ENCODE assay signal across 1 cellular context in the genomic region with DNA sequence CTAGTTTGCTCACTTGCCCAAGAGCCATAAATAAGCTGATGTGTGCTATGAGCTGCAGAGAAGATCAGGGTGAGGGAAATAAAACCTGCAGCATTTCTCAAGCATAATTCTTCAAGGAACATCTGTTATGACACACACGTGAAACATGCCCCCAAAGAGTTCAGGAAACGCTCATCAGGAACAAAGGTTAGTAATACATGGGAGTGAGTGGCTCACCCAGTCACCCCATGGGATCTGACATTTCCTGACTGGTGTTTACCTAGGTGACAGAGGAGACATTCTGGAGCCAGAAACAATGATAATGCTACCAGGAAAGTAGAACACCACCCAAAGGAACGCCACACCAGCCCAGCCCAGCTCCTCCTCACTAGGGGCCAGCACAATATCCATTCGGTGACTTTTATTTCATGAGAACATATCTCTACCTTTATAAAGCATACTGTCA.
TF ChIP-seq lines count a peak whose summit lies in the region.

No MANE protein-coding gene starts in this region.

TF ChIP-seq in HepG2, 621 proteins besides CTCF, POLR2A, EP300 and RAD21 (continued from another document):
- TF ChIP-seq RXRB (CRISPR knock-in tag; IDR thresholded peaks at IDR 0.05; ENCODE audit: borderline replicate concordance): peak; percentile 86; the same call in 1 of the 2 replicates
- TF ChIP-seq POGK (CRISPR knock-in tag; conservative IDR thresholded peaks at IDR 0.05): no peak
- peak; percentile 49; the same call in 1 of the 2 replicates for TF ChIP-seq TBX2 (CRISPR knock-in tag; IDR thresholded peaks at IDR 0.05; ENCODE audit: borderline replicate concordance)
- no peak for TF ChIP-seq ZC3H13 (CRISPR knock-in tag; IDR thresholded peaks at IDR 0.05)
- TF ChIP-seq ZNF720 (CRISPR knock-in tag; IDR thresholded peaks at IDR 0.05): no peak
- TF ChIP-seq ZBTB39 (CRISPR knock-in tag; IDR thresholded peaks at IDR 0.05): no peak
- TF ChIP-seq, protein P1, sequence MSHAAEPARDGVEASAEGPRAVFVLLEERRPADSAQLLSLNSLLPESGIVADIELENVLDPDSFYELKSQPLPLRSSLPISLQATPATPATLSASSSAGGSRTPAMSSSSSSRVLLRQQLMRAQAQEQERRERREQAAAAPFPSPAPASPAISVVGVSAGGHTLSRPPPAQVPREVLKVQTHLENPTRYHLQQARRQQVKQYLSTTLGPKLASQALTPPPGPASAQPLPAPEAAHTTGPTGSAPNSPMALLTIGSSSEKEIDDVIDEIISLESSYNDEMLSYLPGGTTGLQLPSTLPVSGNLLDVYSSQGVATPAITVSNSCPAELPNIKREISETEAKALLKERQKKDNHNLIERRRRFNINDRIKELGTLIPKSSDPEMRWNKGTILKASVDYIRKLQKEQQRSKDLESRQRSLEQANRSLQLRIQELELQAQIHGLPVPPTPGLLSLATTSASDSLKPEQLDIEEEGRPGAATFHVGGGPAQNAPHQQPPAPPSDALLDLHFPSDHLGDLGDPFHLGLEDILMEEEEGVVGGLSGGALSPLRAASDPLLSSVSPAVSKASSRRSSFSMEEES (CRISPR knock-in tag; IDR thresholded peaks at IDR 0.05): peak; percentile 74
- no peak for TF ChIP-seq ERF (CRISPR knock-in tag; IDR thresholded peaks at IDR 0.05)
- 0 out of 2 replicates have a peak, but pooled peaks have one; percentile 43 for TF ChIP-seq CBX5 (CRISPR knock-in tag; IDR thresholded peaks at IDR 0.05; ENCODE audit: borderline replicate concordance)
- TF ChIP-seq TRIM24 (CRISPR knock-in tag; IDR thresholded peaks at IDR 0.05): 0 out of 2 replicates have a peak, but pooled peaks have one; percentile 49
- TF ChIP-seq HOXA9 (CRISPR knock-in tag; IDR thresholded peaks at IDR 0.05; ENCODE audit: borderline replicate concordance): no peak
- 0 out of 4 replicates have a peak, but pooled peaks of 1 of the 2 experiments have one; percentile 23 for TF ChIP-seq KLF16 (CRISPR knock-in tag; IDR thresholded peaks at IDR 0.05)
- peak; percentile 57; the same call in 1 of the 2 replicates for TF ChIP-seq ZNF792 (CRISPR knock-in tag; IDR thresholded peaks at IDR 0.05)
- TF ChIP-seq PRDM4 (CRISPR knock-in tag; IDR thresholded peaks at IDR 0.05; ENCODE audit: borderline replicate concordance): no peak
- no peak for TF ChIP-seq GATAD1 (CRISPR knock-in tag; IDR thresholded peaks at IDR 0.05)
- peak; percentile 33; the same call in 1 of the 2 replicates for TF ChIP-seq YEATS4 (CRISPR knock-in tag; IDR thresholded peaks at IDR 0.05; ENCODE audit: borderline replicate concordance)
- TF ChIP-seq NFKBIZ (CRISPR knock-in tag; IDR thresholded peaks at IDR 0.05): no peak; the same call in 1 of the 2 replicates
- TF ChIP-seq FOXC1 (CRISPR knock-in tag; IDR thresholded peaks at IDR 0.05; ENCODE audit: borderline replicate concordance): no peak
- TF ChIP-seq ZBTB37 (CRISPR knock-in tag; IDR thresholded peaks at IDR 0.05): peak; percentile 89; the same call in 1 of the 2 replicates
- TF ChIP-seq SP140L (CRISPR knock-in tag; IDR thresholded peaks at IDR 0.05; ENCODE audit: borderline replicate concordance): no peak
- TF ChIP-seq CAMTA2 (CRISPR knock-in tag; IDR thresholded peaks at IDR 0.05; ENCODE audit: borderline replicate concordance): no peak
TF ChIP-seq in HepG2: peak in this region for 119.
